10 cellular contexts compared by ENCODE assay signal in the genomic region with DNA sequence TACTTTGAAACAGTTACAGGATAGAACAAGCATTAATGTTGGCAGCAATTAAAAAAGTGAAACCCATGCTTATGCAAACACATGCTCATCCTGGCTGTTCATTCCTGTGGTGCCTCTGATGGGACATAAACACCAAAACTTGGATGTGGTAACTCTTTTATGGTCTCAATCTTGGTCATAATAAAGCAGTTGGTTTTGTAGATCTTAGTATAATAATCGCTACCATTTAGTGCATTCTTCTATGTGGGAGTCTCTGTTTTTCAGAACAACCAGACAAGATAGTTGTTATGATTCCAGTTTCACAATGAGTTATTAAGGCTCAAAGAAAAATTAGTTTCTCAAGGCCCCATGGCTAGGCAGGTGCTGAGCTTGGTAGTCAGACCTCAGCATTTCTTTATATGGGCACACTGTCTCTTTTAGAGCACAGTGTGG.
DNase-seq lines count a peak whose midpoint lies in the region; ATAC-seq and TF ChIP-seq lines count a peak whose summit lies in the region.
"Had no signal": no experiment of that assay in that cellular context is flagged by ENCODE, and none has a peak within 500 bp of the region (broad histone marks: within the 10 kb centered on the region; RNA-seq: fewer than 3 reads in every experiment).

No MANE protein-coding gene starts in this region.

- no peak overlapping the region for H3K4me2 ChIP-seq in MM.1S (ENCODE audit: low read depth, low read length)

- peak overlapping the region; percentile 91 for H3K27ac Mint-ChIP-seq in activated T-cell treated with anti-CD3 and anti-CD28 coated beads, Interleukin-2, amount 50 U/mL, for 24 hours
- H3K27ac Mint-ChIP-seq in neural crest cell (ENCODE audit: unreplicated experiment): peak overlapping the region; percentile 27

- no peak overlapping the region for H2AFZ ChIP-seq in MM.1S (ENCODE audit: low read length)

- TF ChIP-seq CTCF in MM.1S (IDR thresholded peaks at IDR 0.05; ENCODE audit: low read length) (no peak), neural crest cell (conservative IDR thresholded peaks at IDR 0.05) (no peak)

- H3K27ac ChIP-seq in MM.1S (ENCODE audit: low read length) (no peak overlapping the region), caudate nucleus (ENCODE audit: low read depth, low read length) (no peak overlapping the region)
- H3K27ac ChIP-seq: epithelial cell of prostate had no signal

- no peaks in the 10 kb centered on the region for H3K36me3 ChIP-seq in MM.1S (replicated peaks; ENCODE audit: insufficient read depth, low read length)

- H3K4me1 Mint-ChIP-seq in activated T-cell treated with anti-CD3 and anti-CD28 coated beads, Interleukin-2, amount 50 U/mL, for 24 hours (ENCODE audit: low read depth): peaks cover 29% of the 10 kb centered on the region
- no peaks in the 10 kb centered on the region for H3K4me1 Mint-ChIP-seq in neural crest cell

- no peaks in the 10 kb centered on the region for H3K9me2 ChIP-seq in MM.1S (replicated peaks; ENCODE audit: insufficient read depth, low read length)

- no peak overlapping the region for H3K9ac ChIP-seq in MM.1S (ENCODE audit: low read length)

- peaks cover 7% of the 10 kb centered on the region; the same call in 1 of the 2 replicates for H3K4me1 ChIP-seq in MM.1S (ENCODE audit: low read length)

- no peaks in the 10 kb centered on the region for H4K20me1 ChIP-seq in MM.1S (ENCODE audit: insufficient read depth, low read length)

- peaks cover 37% of the 10 kb centered on the region for H3K36me3 Mint-ChIP-seq in activated T-cell treated with anti-CD3 and anti-CD28 coated beads, Interleukin-2, amount 50 U/mL, for 24 hours (ENCODE audit: low read depth)
- H3K36me3 Mint-ChIP-seq in neural crest cell (ENCODE audit: low read depth): peaks cover 25% of the 10 kb centered on the region

- no peaks in the 10 kb centered on the region for H3K9me3 ChIP-seq in MM.1S (replicated peaks; ENCODE audit: insufficient read depth, low read length)

- no peak for DNase-seq in activated T-cell treated with anti-CD3 and anti-CD28 coated beads, Interleukin-2, amount 50 U/mL, for 24 hours
- no peak for DNase-seq in activated T-cell treated with anti-CD3 and anti-CD28 coated beads, Interleukin-2, amount 50 U/mL, for 1 hour
- DNase-seq in MM.1S (peak; percentile 13), neural crest cell (ENCODE audit: low read depth, low spot score) (no peak), DMS79 (lab: John Stamatoyannopoulos, UW) (no peak), caudate nucleus (lab: John Stamatoyannopoulos, UW) (no peak)

- no peaks in the 10 kb centered on the region for H3K9me3 Mint-ChIP-seq in activated T-cell treated with anti-CD3 and anti-CD28 coated beads, Interleukin-2, amount 50 U/mL, for 24 hours
- no peaks in the 10 kb centered on the region for H3K9me3 Mint-ChIP-seq in neural crest cell

- no peaks in the 10 kb centered on the region for H3F3A ChIP-seq in MM.1S (ENCODE audit: insufficient read depth, low read length)

- H3K4me3 ChIP-seq in MM.1S (ENCODE audit: low read length): no peak overlapping the region

- no peaks in the 10 kb centered on the region for H3K27me3 Mint-ChIP-seq in activated T-cell treated with anti-CD3 and anti-CD28 coated beads, Interleukin-2, amount 50 U/mL, for 24 hours
- no peaks in the 10 kb centered on the region for H3K27me3 Mint-ChIP-seq in neural crest cell (ENCODE audit: low read depth)

- H3K27me3 ChIP-seq in MM.1S (replicated peaks; ENCODE audit: insufficient read depth, low read length): no peaks in the 10 kb centered on the region

- peak overlapping the region; percentile 63 for H3K4me3 Mint-ChIP-seq in activated T-cell treated with anti-CD3 and anti-CD28 coated beads, Interleukin-2, amount 50 U/mL, for 24 hours
- H3K4me3 Mint-ChIP-seq in neural crest cell: no peak overlapping the region

- no peaks in the 10 kb centered on the region for H3K79me2 ChIP-seq in MM.1S (ENCODE audit: low read length)

- peak; percentile 47 for ATAC-seq in HG02623 (IDR thresholded peaks at IDR 0.05; ENCODE audit: unreplicated experiment)
- no peak for ATAC-seq in GM21528 (IDR thresholded peaks at IDR 0.05; ENCODE audit: low FRiP score, unreplicated experiment)
- ATAC-seq: SK-N-SH treated with all-trans-retinoic acid at 6 μM for 48 hours had no signal
